17 cellular contexts compared by ENCODE assay signal in the genomic region with DNA sequence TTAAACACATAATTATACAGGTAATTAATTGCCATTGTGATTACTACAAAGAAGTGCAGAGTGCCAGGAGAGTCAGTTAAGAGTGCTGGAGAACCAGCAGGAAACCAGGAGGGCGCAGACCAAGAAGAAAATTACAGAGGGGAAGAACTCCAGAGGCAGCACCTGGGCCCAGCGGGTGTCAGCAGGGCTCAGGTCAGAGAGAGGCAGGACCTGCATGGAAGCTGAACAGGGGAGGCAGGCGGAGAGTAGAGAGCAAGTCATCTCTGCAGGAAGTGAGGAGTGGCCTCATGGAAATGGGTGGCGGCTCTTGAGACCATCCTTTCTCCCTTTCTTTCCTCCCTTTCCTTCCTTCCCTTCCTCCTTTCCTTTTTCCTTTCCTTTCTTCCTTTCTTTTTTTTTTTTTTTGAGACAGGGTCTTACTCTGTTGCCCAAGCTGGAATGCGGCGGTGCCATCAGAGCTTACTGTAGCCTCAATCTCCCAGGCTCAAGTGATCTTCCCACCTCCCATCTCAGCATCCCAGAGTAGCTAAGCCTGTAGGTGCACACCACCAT.
"Had no signal": no experiment of that assay in that cellular context is flagged by ENCODE, and none has a peak within 500 bp of the region (broad histone marks: within the 10 kb centered on the region; RNA-seq: fewer than 3 reads in every experiment).

No MANE protein-coding gene starts in this region.

- H3K36me3 Mint-ChIP-seq: activated CD4-positive, alpha-beta memory T cell treated with anti-CD3 and anti-CD28 coated beads for 36 hours; activated naive CD8-positive, alpha-beta T cell treated with anti-CD3 and anti-CD28 coated beads for 36 hours; memory B cell; natural killer cell treated with Interleukin-12 subunit alpha and Interleukin-12 subunit beta and Interleukin-15 and Interleukin-18, amount 100 ng/mL, for 72 hours; stimulated activated memory B cell treated with anti-CD40 and anti-IgM and Interleukin-4, amounts not matched to agents 10 μg/mL and 1 μg/mL and 100 μg/mL, for 72 hours had no signal

- DNase-seq: activated CD4-positive, alpha-beta memory T cell treated with anti-CD3 and anti-CD28 coated beads for 36 hours; activated CD4-positive, CD25-positive, alpha-beta regulatory T cell treated with anti-CD3 and anti-CD28 coated beads, Interleukin-2, amount 50 U/mL, for 72 hours; activated gamma-delta T cell treated with Interleukin-2 at 50 U/mL for 16 hours; activated naive CD8-positive, alpha-beta T cell treated with anti-CD3 and anti-CD28 coated beads for 36 hours; activated T-cell treated with anti-CD3 and anti-CD28 coated beads, Interleukin-2, amount 50 U/mL, for 4 hours; dorsolateral prefrontal cortex; esophagus squamous epithelium; foreskin fibroblast; glutamatergic neuron; left ventricle myocardium inferior; occipital lobe; psoas muscle; right lobe of liver had no signal

- H3K27ac Mint-ChIP-seq: activated CD4-positive, alpha-beta memory T cell treated with anti-CD3 and anti-CD28 coated beads for 36 hours; activated naive CD8-positive, alpha-beta T cell treated with anti-CD3 and anti-CD28 coated beads for 36 hours; memory B cell; natural killer cell treated with Interleukin-12 subunit alpha and Interleukin-12 subunit beta and Interleukin-15 and Interleukin-18, amount 100 ng/mL, for 72 hours; stimulated activated memory B cell treated with anti-CD40 and anti-IgM and Interleukin-4, amounts not matched to agents 10 μg/mL and 1 μg/mL and 100 μg/mL, for 72 hours had no signal

- H3K9me3 ChIP-seq: esophagus squamous epithelium, left ventricle myocardium inferior, psoas muscle, right lobe of liver, tibial nerve had no signal

- H3K27ac ChIP-seq: dorsolateral prefrontal cortex, esophagus squamous epithelium, left ventricle myocardium inferior, psoas muscle, right lobe of liver, tibial nerve had no signal

- H3K36me3 ChIP-seq: esophagus squamous epithelium, left ventricle myocardium inferior, right lobe of liver, tibial nerve had no signal

- H3K4me3 ChIP-seq: dorsolateral prefrontal cortex, esophagus squamous epithelium, left ventricle myocardium inferior, psoas muscle, right lobe of liver, tibial nerve had no signal

- ATAC-seq: activated T-cell treated with anti-CD3 and anti-CD28 coated beads, Interleukin-2, amount 50 U/mL, for 4 hours; natural killer cell treated with Interleukin-12 subunit alpha and Interleukin-12 subunit beta and Interleukin-15 and Interleukin-18, amount 100 ng/mL, for 72 hours; psoas muscle; right lobe of liver; stimulated activated memory B cell treated with anti-CD40 and anti-IgM and Interleukin-4, amounts not matched to agents 10 μg/mL and 1 μg/mL and 100 μg/mL, for 72 hours had no signal

- H3K4me1 Mint-ChIP-seq: memory B cell had no signal

- H3K9me3 Mint-ChIP-seq: activated CD4-positive, alpha-beta memory T cell treated with anti-CD3 and anti-CD28 coated beads for 36 hours; activated naive CD8-positive, alpha-beta T cell treated with anti-CD3 and anti-CD28 coated beads for 36 hours; activated T-cell treated with anti-CD3 and anti-CD28 coated beads, Interleukin-2, amount 50 U/mL, for 4 hours; memory B cell; natural killer cell treated with Interleukin-12 subunit alpha and Interleukin-12 subunit beta and Interleukin-15 and Interleukin-18, amount 100 ng/mL, for 72 hours; stimulated activated memory B cell treated with anti-CD40 and anti-IgM and Interleukin-4, amounts not matched to agents 10 μg/mL and 1 μg/mL and 100 μg/mL, for 72 hours had no signal

- H3K4me3 Mint-ChIP-seq: activated CD4-positive, alpha-beta memory T cell treated with anti-CD3 and anti-CD28 coated beads for 36 hours; activated naive CD8-positive, alpha-beta T cell treated with anti-CD3 and anti-CD28 coated beads for 36 hours; activated T-cell treated with anti-CD3 and anti-CD28 coated beads, Interleukin-2, amount 50 U/mL, for 4 hours; memory B cell; natural killer cell treated with Interleukin-12 subunit alpha and Interleukin-12 subunit beta and Interleukin-15 and Interleukin-18, amount 100 ng/mL, for 72 hours; stimulated activated memory B cell treated with anti-CD40 and anti-IgM and Interleukin-4, amounts not matched to agents 10 μg/mL and 1 μg/mL and 100 μg/mL, for 72 hours had no signal
